Comparison of ENCODE assay signal across 8 cellular contexts in genomic region chr2:105455488-105455991, GRCh38. TPM values are rescaled to one million over a fixed set of nuclear protein-coding genes. Genes with fewer than 3 reads are reported as not detected.
DNase-seq lines count a peak whose midpoint lies in the region; TF ChIP-seq lines count a peak whose summit lies in the region.

No MANE protein-coding gene starts in this region.

- DNase-seq in Caki2 (ENCODE audit: low read depth) (peak; percentile 99), NCI-H1436 treated with DMSO at 0.1 percent for 48 hours (lab: John Stamatoyannopoulos, UW) (peak; percentile 38), brain pericyte (ENCODE audit: low read depth, low spot score) (peak; percentile 67), myocyte (ENCODE audit: low read depth) (peak; percentile 99), NCI-H187 treated with DMSO at 0.1 percent for 48 hours (lab: John Stamatoyannopoulos, UW) (no peak), HuH-7.5 (ENCODE audit: low spot score) (no peak), GM10266 (ENCODE audit: extremely low spot score) (no peak)
- DNase-seq in activated naive CD4-positive, alpha-beta T cell (lab: John Stamatoyannopoulos, UW): no peak

- in situ Hi-C loops in Caki2 (cut with HindIII; ENCODE audit: low pct_unique_long_range_greater_than_20kb, low sequenced_read_pairs): no loop called here

- TF ChIP-seq CTCF in GM10266 (IDR thresholded peaks at IDR 0.05; ENCODE audit: control insufficient read depth, insufficient read depth, low read depth, missing control alignments): no peak

RNA-seq across cellular contexts. Expression of gene FHL2, which starts 56.7 kb away (rescaled TPM):
- 256 and 275 TPM in 2 replicates for total RNA-seq in Caki2 (2014; rRNA removed; shearing (Covaris generic); ENCODE audit: low replicate concordance)
- total RNA-seq in myocyte: 42.0 and 47.4 TPM in 2 replicates
- 230 TPM for polyA plus RNA-seq in myocyte (2012)

Comparison
In these comparisons a context has a peak if more than half of its experiments do, and no peak if none do; other contexts are left out.
1. DNase-seq: peak in Caki2 (single experiment), NCI-H1436 treated with DMSO at 0.1 percent for 48 hours (single experiment), brain pericyte (single experiment) and myocyte (single experiment); none in NCI-H187 treated with DMSO at 0.1 percent for 48 hours (single experiment), HuH-7.5 (single experiment), GM10266 (single experiment) and activated naive CD4-positive, alpha-beta T cell (0 of 4).